19 cellular contexts compared by ENCODE assay signal in genomic region chr4:7003176-7003878, GRCh38.
"Had no signal": no experiment of that assay in that cellular context is flagged by ENCODE, and none has a peak within 500 bp of the region (broad histone marks: within the 10 kb centered on the region; RNA-seq: fewer than 3 reads in every experiment).

No MANE protein-coding gene starts in this region.

- H3K4me3 ChIP-seq: lung, prostate gland, right lobe of liver, testis had no signal

- H3K9me3 Mint-ChIP-seq: activated T-helper 2 cell treated with anti-CD3 and anti-CD28 coated beads, Interferon-gamma antibody, Interleukin-2, Interleukin-4, amounts not matched to agents 10 μg/mL and 5 μg/mL and 100 μg/mL, durations not matched to agents 14 hours and 24 hours and 36 hours; natural killer cell treated with Interleukin-12 subunit alpha and Interleukin-12 subunit beta and Interleukin-15 and Interleukin-18, amount 100 ng/mL, for 72 hours; stimulated activated naive CD8-positive, alpha-beta T cell treated with anti-CD3 and anti-CD28 coated beads, Interleukin-15, Interleukin-2, amounts not matched to agents 100 ng/mL and 50 ng/mL, for 24 hours had no signal

- H3K27me3 Mint-ChIP-seq: activated naive CD8-positive, alpha-beta T cell; natural killer cell treated with Interleukin-12 subunit alpha and Interleukin-12 subunit beta and Interleukin-15 and Interleukin-18, amount 100 ng/mL, for 72 hours; stimulated activated naive CD8-positive, alpha-beta T cell treated with anti-CD3 and anti-CD28 coated beads, Interleukin-15, Interleukin-2, amounts not matched to agents 100 ng/mL and 50 ng/mL, for 24 hours had no signal

- H3K27ac ChIP-seq: brain microvascular endothelial cell, prostate gland, right lobe of liver, testis had no signal

- DNase-seq: activated CD4-positive, alpha-beta T cell treated with anti-CD3 and anti-CD28 coated beads for 1 hour; activated CD8-positive, alpha-beta memory T cell treated with anti-CD3 and anti-CD28 coated beads, Interleukin-2, amount 50 U/mL, for 48 hours; activated CD8-positive, alpha-beta T cell treated with anti-CD3 and anti-CD28 coated beads, Interleukin-2, amount 10 ng/mL, durations not matched to agents 7 days and 5 days; amygdala; brain microvascular endothelial cell; dermis blood vessel endothelial cell; hypothalamus; left cardiac atrium; nucleus accumbens; right lobe of liver; stimulated activated CD4-positive, alpha-beta T cell treated with anti-CD3 and anti-CD28 coated beads, Interleukin-2, amount 100 ng/mL, for 48 hours; T1000; testis had no signal

- H3K27ac Mint-ChIP-seq: activated naive CD8-positive, alpha-beta T cell; activated T-helper 2 cell treated with anti-CD3 and anti-CD28 coated beads, Interferon-gamma antibody, Interleukin-2, Interleukin-4, amounts not matched to agents 10 μg/mL and 5 μg/mL and 100 μg/mL, durations not matched to agents 14 hours and 24 hours and 36 hours; stimulated activated naive CD8-positive, alpha-beta T cell treated with anti-CD3 and anti-CD28 coated beads, Interleukin-15, Interleukin-2, amounts not matched to agents 100 ng/mL and 50 ng/mL, for 24 hours had no signal

- H3K4me1 ChIP-seq: prostate gland, testis had no signal

- ATAC-seq: activated CD8-positive, alpha-beta T cell treated with anti-CD3 and anti-CD28 coated beads, Interleukin-2, amount 10 ng/mL, durations not matched to agents 7 days and 5 days; natural killer cell treated with Interleukin-12 subunit alpha and Interleukin-12 subunit beta and Interleukin-15 and Interleukin-18, amount 100 ng/mL, for 72 hours; right lobe of liver had no signal

- H3K27me3 ChIP-seq: brain microvascular endothelial cell, right lobe of liver, testis had no signal

- H3K9me3 ChIP-seq: prostate gland, right lobe of liver, testis had no signal

- H3K4me3 Mint-ChIP-seq: activated CD8-positive, alpha-beta T cell treated with anti-CD3 and anti-CD28 coated beads, Interleukin-2, amount 10 ng/mL, durations not matched to agents 7 days and 5 days; activated naive CD8-positive, alpha-beta T cell; natural killer cell treated with Interleukin-12 subunit alpha and Interleukin-12 subunit beta and Interleukin-15 and Interleukin-18, amount 100 ng/mL, for 72 hours; stimulated activated naive CD8-positive, alpha-beta T cell treated with anti-CD3 and anti-CD28 coated beads, Interleukin-15, Interleukin-2, amounts not matched to agents 100 ng/mL and 50 ng/mL, for 24 hours had no signal
